30 cellular contexts compared by ENCODE assay signal in the genomic region with DNA sequence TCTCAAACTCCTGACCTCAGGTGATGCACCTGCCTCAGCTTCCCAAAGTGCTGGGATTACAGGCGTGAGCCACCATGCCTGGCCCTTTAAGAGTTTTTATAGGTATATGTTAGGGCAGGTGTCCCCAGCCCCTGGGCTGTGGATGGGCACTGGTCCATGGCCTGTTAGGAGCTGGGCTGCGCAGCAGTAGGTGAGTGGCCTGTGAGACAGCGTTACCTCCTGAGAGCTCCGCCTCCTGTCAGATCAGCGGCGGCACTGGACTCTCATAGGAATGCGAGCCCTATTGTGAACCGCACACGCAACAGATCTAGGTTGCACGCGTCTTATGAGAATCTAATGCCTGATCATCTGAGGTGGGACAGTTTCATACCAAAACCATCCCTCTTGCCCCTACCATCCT.
"Had no signal": no experiment of that assay in that cellular context is flagged by ENCODE, and none has a peak within 500 bp of the region (broad histone marks: within the 10 kb centered on the region; RNA-seq: fewer than 3 reads in every experiment).

No MANE protein-coding gene starts in this region.

- ATAC-seq: activated CD4-positive, alpha-beta T cell treated with anti-CD3 and anti-CD28 coated beads for 36 hours; activated CD8-positive, alpha-beta memory T cell treated with anti-CD3 and anti-CD28 coated beads, Interleukin-2, amount 10 ng/mL, durations not matched to agents 7 days and 5 days; activated CD8-positive, alpha-beta T cell treated with anti-CD3 and anti-CD28 coated beads, Interleukin-2, amount 10 ng/mL, durations not matched to agents 7 days and 5 days; activated naive CD8-positive, alpha-beta T cell treated with anti-CD3 and anti-CD28 coated beads, Interleukin-2, amount 50 U/mL, for 24 hours; body of pancreas; effector memory CD8-positive, alpha-beta T cell; foreskin keratinocyte; gastrocnemius medialis had no signal

- H3K4me3 ChIP-seq: adrenal gland, body of pancreas, esophagus muscularis mucosa, gastrocnemius medialis had no signal

- H3K4me1 ChIP-seq: adrenal gland, body of pancreas, esophagus muscularis mucosa, foreskin keratinocyte, gastrocnemius medialis had no signal

- H3K9me3 ChIP-seq: adrenal gland, body of pancreas, esophagus muscularis mucosa, gastrocnemius medialis had no signal

- H3K36me3 ChIP-seq: adrenal gland, gastrocnemius medialis had no signal

- DNase-seq: activated CD4-positive, alpha-beta memory T cell treated with anti-CD3 and anti-CD28 coated beads for 36 hours; activated CD4-positive, alpha-beta T cell treated with anti-CD3 and anti-CD28 coated beads for 36 hours; activated CD4-positive, alpha-beta T cell treated with anti-CD3 and anti-CD28 coated beads, Interleukin-2, amount 10 ng/mL, durations not matched to agents 24 days and 14 days; activated CD4-positive, CD25-positive, alpha-beta regulatory T cell; activated CD4-positive, CD25-positive, alpha-beta regulatory T cell treated with anti-CD3 and anti-CD28 coated beads, Interleukin-2, amount 50 U/mL, for 72 hours; activated CD8-positive, alpha-beta memory T cell treated with anti-CD3 and anti-CD28 coated beads, Interleukin-2, amount 10 ng/mL, durations not matched to agents 7 days and 5 days; activated CD8-positive, alpha-beta memory T cell treated with anti-CD3 and anti-CD28 coated beads, Interleukin-2, amount 50 U/mL, for 4 hours; activated CD8-positive, alpha-beta T cell treated with anti-CD3 and anti-CD28 coated beads, Interleukin-2, amount 10 ng/mL, durations not matched to agents 7 days and 5 days; activated effector memory CD4-positive, alpha-beta T cell treated with anti-CD3 and anti-CD28 coated beads, Interleukin-2, amount 50 U/mL, for 16 hours; activated naive CD4-positive, alpha-beta T cell treated with anti-CD3 and anti-CD28 coated beads for 36 hours; activated naive CD8-positive, alpha-beta T cell treated with anti-CD3 and anti-CD28 coated beads for 36 hours; activated naive CD8-positive, alpha-beta T cell treated with anti-CD3 and anti-CD28 coated beads, Interleukin-2, amount 50 U/mL, for 24 hours; activated T-cell treated with anti-CD3 and anti-CD28 coated beads, Interleukin-2, amount 50 U/mL, for 1 hour; activated T-cell treated with anti-CD3 and anti-CD28 coated beads, Interleukin-2, amount 50 U/mL, for 48 hours; adrenal gland; amygdala; aorta; body of pancreas; caudate nucleus; cortex of kidney; dermis blood vessel endothelial cell; effector CD4-positive, alpha-beta T cell; effector memory CD8-positive, alpha-beta T cell; erythroblast; foreskin keratinocyte; gastrocnemius medialis; glutamatergic neuron; T-helper 2 cell had no signal

- H3K27ac ChIP-seq: adrenal gland, body of pancreas, esophagus muscularis mucosa, foreskin keratinocyte, gastrocnemius medialis, VCaP had no signal

- H3K27me3 ChIP-seq: adrenal gland, body of pancreas, esophagus muscularis mucosa, foreskin keratinocyte, gastrocnemius medialis had no signal
